In genomic region chr15:62391565-62392262, GRCh38 we compare ENCODE assay signal across 8 cellular contexts. TPM values are rescaled to one million over a fixed set of nuclear protein-coding genes. Genes with fewer than 3 reads are reported as not detected.
DNase-seq lines count a peak whose midpoint lies in the region; ATAC-seq lines count a peak whose summit lies in the region.

No MANE protein-coding gene starts in this region.

- peaks cover 7% of the 10 kb centered on the region for H3K4me1 ChIP-seq in right cardiac atrium (ENCODE audit: control insufficient read depth, insufficient read depth, low read length)

- peak; percentile 37 for DNase-seq in activated CD4-positive, alpha-beta T cell treated with anti-CD3 and anti-CD28 coated beads for 48 hours
- no peak for DNase-seq in activated CD4-positive, alpha-beta T cell treated with anti-CD3 and anti-CD28 coated beads, Interleukin-2, amount 50 U/mL, for 4 hours
- peak; percentile 81 for DNase-seq in RPMI8226
- peak in 51 of 58 donors; percentile 3 to 61 (median 38) for DNase-seq in anterior cingulate cortex (lab: John Stamatoyannopoulos, UW)
- DNase-seq in right cardiac atrium, result peak; percentile 58 to 86 (median 84)
- DNase-seq in pons (ENCODE audit: low spot score), result peak; percentile 24
- no peak for DNase-seq in NCI-H128 (lab: John Stamatoyannopoulos, UW; ENCODE audit: unreplicated experiment)
- no peak for DNase-seq in NCI-H1092 treated with DMSO at 0.1 percent for 48 hours (lab: John Stamatoyannopoulos, UW)

- H3K27me3 ChIP-seq in right cardiac atrium (ENCODE audit: control insufficient read depth, insufficient read depth), result no peaks in the 10 kb centered on the region

- H3K4me3 ChIP-seq in right cardiac atrium (ENCODE audit: low read length), result peak overlapping the region; percentile 92

- intact Hi-C loops in right cardiac atrium (cut with DNase I), result loop anchor here (5.0 to 10.0 kb wide), 6 partner anchors 63 to 353 kb away; no protein-coding TSS in a partner anchor

- under 1% methylated on average over 74 of the region's 74 CpGs for WGBS in right cardiac atrium

- H3K27ac ChIP-seq in right cardiac atrium (ENCODE audit: low read length), result peak overlapping the region; percentile 49

- ATAC-seq in right cardiac atrium, result peak; percentile 88 to 91

- H3K9me3 ChIP-seq in right cardiac atrium (ENCODE audit: control insufficient read depth, low read length), result no peaks in the 10 kb centered on the region

RNA-seq across cellular contexts. Expression of gene TLN2, which starts 1.4 kb away (rescaled TPM):
- total RNA-seq in right cardiac atrium, result 10 to 100 TPM; 17.9 to 33.0 (median 31.4) TPM
- polyA plus RNA-seq in right cardiac atrium, result 8.5 TPM

Comparison
In these comparisons a context has a peak if more than half of its experiments do, and no peak if none do; other contexts are left out.
1. DNase-seq: peak in activated CD4-positive, alpha-beta T cell treated with anti-CD3 and anti-CD28 coated beads for 48 hours (single experiment), RPMI8226 (single experiment), anterior cingulate cortex (51 of 58), right cardiac atrium (3 of 3) and pons (single experiment); none in activated CD4-positive, alpha-beta T cell treated with anti-CD3 and anti-CD28 coated beads, Interleukin-2, amount 50 U/mL, for 4 hours (0 of 2), NCI-H128 (single experiment) and NCI-H1092 treated with DMSO at 0.1 percent for 48 hours (single experiment).